8 cellular contexts compared by ENCODE assay signal in genomic region chr4:86315579-86315978, GRCh38.
"Had no signal": no experiment of that assay in that cellular context is flagged by ENCODE, and none has a peak within 500 bp of the region (broad histone marks: within the 10 kb centered on the region; RNA-seq: fewer than 3 reads in every experiment).

No MANE protein-coding gene starts in this region.

- ATAC-seq: GM12878 had no signal

- FAIRE-seq: G401.6, GM12878, GM12891, GM12892, GM18507, GM19239 had no signal

- H3K4me3 ChIP-seq: GM12878 had no signal

- DNase-seq: GDM1, GF-D8 had no signal
